In genomic region chr17:67376509-67376891, GRCh38 we compare ENCODE assay signal across 8 cellular contexts.
DNase-seq lines count a peak whose midpoint lies in the region; ATAC-seq, FAIRE-seq and TF ChIP-seq lines count a peak whose summit lies in the region.

No MANE protein-coding gene starts in this region.

- peak overlapping the region; percentile 85 for H3K4me3 Mint-ChIP-seq in stimulated activated effector memory CD8-positive, alpha-beta T cell treated with anti-CD3 and anti-CD28 coated beads, Interleukin-12 subunit alpha, Interleukin-12 subunit beta, amount 100 ng/mL, for 72 hours

- no peaks in the 10 kb centered on the region for H3K9me3 Mint-ChIP-seq in stimulated activated effector memory CD8-positive, alpha-beta T cell treated with anti-CD3 and anti-CD28 coated beads, Interleukin-12 subunit alpha, Interleukin-12 subunit beta, amount 100 ng/mL, for 72 hours

- no peak for TF ChIP-seq POLR2A in H54 (IDR thresholded peaks at IDR 0.05; ENCODE audit: low read depth, low read length)

- H3K9me3 ChIP-seq in iPS-18c (ENCODE audit: control insufficient read depth, insufficient read depth, low read length) = peaks cover 2% of the 10 kb centered on the region

- DNase-seq in CD1c-positive myeloid dendritic cell (ENCODE audit: extremely low spot score) (peak; percentile 29), amniotic epithelial cell (ENCODE audit: low read depth) (peak; percentile 49), H54 (ENCODE audit: insufficient read length, low spot score) (no peak)
- DNase-seq in stimulated activated effector memory CD8-positive, alpha-beta T cell treated with anti-CD3 and anti-CD28 coated beads, Interleukin-12 subunit alpha, Interleukin-12 subunit beta, amount 100 ng/mL, for 72 hours (ENCODE audit: low spot score in 2 of 2) = no peak
- no peak for DNase-seq in stimulated activated CD4-positive, alpha-beta T cell treated with anti-CD3 and anti-CD28 coated beads, Interleukin-2, amount 100 ng/mL, for 24 hours

- H3K4me1 Mint-ChIP-seq in stimulated activated effector memory CD8-positive, alpha-beta T cell treated with anti-CD3 and anti-CD28 coated beads, Interleukin-12 subunit alpha, Interleukin-12 subunit beta, amount 100 ng/mL, for 72 hours = peaks cover 24% of the 10 kb centered on the region

- peak; percentile 2 for ATAC-seq in HG02938 (IDR thresholded peaks at IDR 0.05; ENCODE audit: unreplicated experiment)
- no peak for ATAC-seq in stimulated activated effector memory CD8-positive, alpha-beta T cell treated with anti-CD3 and anti-CD28 coated beads, Interleukin-12 subunit alpha, Interleukin-12 subunit beta, amount 100 ng/mL, for 72 hours
- no peak for ATAC-seq in GM18870 (IDR thresholded peaks at IDR 0.05; ENCODE audit: unreplicated experiment)

- no peak for FAIRE-seq in H54 (lab: Jason Lieb, UNC)

- peaks cover 9% of the 10 kb centered on the region for H3K36me3 Mint-ChIP-seq in stimulated activated effector memory CD8-positive, alpha-beta T cell treated with anti-CD3 and anti-CD28 coated beads, Interleukin-12 subunit alpha, Interleukin-12 subunit beta, amount 100 ng/mL, for 72 hours

- peak overlapping the region; percentile 80 for H3K4me3 ChIP-seq in iPS-18c (ENCODE audit: insufficient read depth, low read depth, low read length)

- H3K27ac Mint-ChIP-seq in stimulated activated effector memory CD8-positive, alpha-beta T cell treated with anti-CD3 and anti-CD28 coated beads, Interleukin-12 subunit alpha, Interleukin-12 subunit beta, amount 100 ng/mL, for 72 hours = peak overlapping the region; percentile 92

Comparison
In these comparisons a context has a peak if more than half of its experiments do, and no peak if none do; other contexts are left out.
1. DNase-seq: peak in CD1c-positive myeloid dendritic cell (single experiment) and amniotic epithelial cell (single experiment); none in stimulated activated effector memory CD8-positive, alpha-beta T cell treated with anti-CD3 and anti-CD28 coated beads, Interleukin-12 subunit alpha, Interleukin-12 subunit beta, amount 100 ng/mL, for 72 hours (0 of 2), H54 (single experiment) and stimulated activated CD4-positive, alpha-beta T cell treated with anti-CD3 and anti-CD28 coated beads, Interleukin-2, amount 100 ng/mL, for 24 hours (0 of 2).